In the genomic region with DNA sequence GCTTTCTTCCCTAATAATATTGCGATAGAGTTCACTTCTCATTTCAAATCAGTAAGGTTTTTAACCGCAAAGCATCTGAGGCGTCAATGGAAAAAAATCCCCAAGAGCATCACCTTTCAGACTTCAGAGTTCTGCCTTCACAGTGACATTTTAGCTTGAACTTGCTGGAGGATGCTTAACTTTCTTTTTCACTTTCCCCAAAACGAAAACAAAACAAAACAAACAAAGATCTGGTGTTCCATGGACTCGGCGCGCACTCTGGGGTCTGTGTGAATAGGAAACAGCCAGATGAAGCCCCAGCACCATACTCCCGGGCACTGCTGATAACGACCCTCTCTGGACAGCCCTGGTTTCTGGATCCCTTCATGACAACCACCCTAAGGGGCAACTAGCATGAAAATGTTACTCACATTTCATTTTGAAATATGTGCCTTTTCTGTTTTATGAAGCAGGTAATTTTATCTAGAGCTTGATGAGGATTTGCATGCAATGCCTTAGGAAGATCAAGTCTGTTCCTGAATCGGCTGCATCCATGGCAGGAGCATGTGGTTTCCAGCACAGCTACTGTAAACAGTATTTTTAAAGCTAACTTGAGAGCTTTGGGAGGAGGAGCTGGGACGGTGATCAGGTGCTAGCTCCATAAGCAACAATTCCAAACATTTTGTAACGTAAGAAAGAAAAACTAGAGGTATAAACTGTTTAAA, we compare ENCODE assay signal across 8 cellular contexts. TPM values are rescaled to one million over a fixed set of nuclear protein-coding genes. Genes with fewer than 3 reads are reported as not detected.
A peak's percentile ranks its signal among the peaks of the same experiment; 100 is the strongest.
DNase-seq lines count a peak whose midpoint lies in the region; ATAC-seq and TF ChIP-seq lines count a peak whose summit lies in the region.

No MANE protein-coding gene starts in this region.

- H3K9ac ChIP-seq in mesendoderm (ENCODE audit: low read length) = no peak overlapping the region

- no peak overlapping the region for H3K27ac ChIP-seq in CD8-positive, alpha-beta T cell (ENCODE audit: low read depth, low read length)
- H3K27ac ChIP-seq in mesendoderm (ENCODE audit: low read depth, low read length) = peak overlapping the region; percentile 42

- no peak for ATAC-seq in CD8-positive, alpha-beta T cell
- peak; percentile 37 for ATAC-seq in GM19467 (IDR thresholded peaks at IDR 0.05; ENCODE audit: unreplicated experiment)
- peak; percentile 37 for ATAC-seq in activated CD8-positive, alpha-beta T cell treated with anti-CD3 and anti-CD28 coated beads for 36 hours

- no peak overlapping the region for H3K56ac ChIP-seq in mesendoderm (ENCODE audit: low read length)

- no peaks in the 10 kb centered on the region for H3K79me2 ChIP-seq in mesendoderm (ENCODE audit: control insufficient read depth, insufficient read depth, low read length)

- peak overlapping the region; percentile 62 for H3K18ac ChIP-seq in mesendoderm (ENCODE audit: low read length)

- no peaks in the 10 kb centered on the region for H3K27me3 ChIP-seq in CD8-positive, alpha-beta T cell (ENCODE audit: insufficient read depth, low read length)
- no peaks in the 10 kb centered on the region for H3K27me3 ChIP-seq in mesendoderm (ENCODE audit: insufficient read depth, low read length, poor library complexity)

- peak overlapping the region; percentile 17 for H2BK120ac ChIP-seq in mesendoderm (ENCODE audit: low read depth, low read length)

- no peaks in the 10 kb centered on the region for H3K27me3 Mint-ChIP-seq in CD8-positive, alpha-beta T cell (ENCODE audit: low read depth)
- H3K27me3 Mint-ChIP-seq in activated CD8-positive, alpha-beta T cell treated with anti-CD3 and anti-CD28 coated beads for 36 hours = no peaks in the 10 kb centered on the region
- H3K27me3 Mint-ChIP-seq in progenitor cell of endocrine pancreas = no peaks in the 10 kb centered on the region

- H3K4me3 ChIP-seq in CD8-positive, alpha-beta T cell (ENCODE audit: low read depth, low read length) = no peak overlapping the region
- H3K4me3 ChIP-seq in mesendoderm (ENCODE audit: low read length) = no peak overlapping the region

- TF ChIP-seq CTCF in CD8-positive, alpha-beta T cell (IDR thresholded peaks at IDR 0.05) = no peak
- TF ChIP-seq CTCF in activated CD8-positive, alpha-beta T cell treated with anti-CD3 and anti-CD28 coated beads for 36 hours (IDR thresholded peaks at IDR 0.05) = no peak
- TF ChIP-seq CTCF in progenitor cell of endocrine pancreas (IDR thresholded peaks at IDR 0.05; ENCODE audit: unreplicated experiment) = no peak

- H4K5ac ChIP-seq in mesendoderm (ENCODE audit: low read length) = no peak overlapping the region

- no peak overlapping the region for H2BK5ac ChIP-seq in mesendoderm (ENCODE audit: low read length)

- no peak overlapping the region for H3K23ac ChIP-seq in mesendoderm (ENCODE audit: low read length)

- no CpG with 5 or more reads among the region's 12 CpGs for WGBS in mesendoderm (ENCODE audit: extremely low coverage, insufficient coverage, low lambda C conversion rate)

- H2AK5ac ChIP-seq in mesendoderm (ENCODE audit: low read length) = no peak overlapping the region

- H3K4me1 Mint-ChIP-seq in CD8-positive, alpha-beta T cell (ENCODE audit: low read depth) = peaks cover 28% of the 10 kb centered on the region
- peaks cover 25% of the 10 kb centered on the region for H3K4me1 Mint-ChIP-seq in activated CD8-positive, alpha-beta T cell treated with anti-CD3 and anti-CD28 coated beads for 36 hours (ENCODE audit: low read depth)
- peaks cover 3% of the 10 kb centered on the region for H3K4me1 Mint-ChIP-seq in progenitor cell of endocrine pancreas (ENCODE audit: low read depth)

- intact Hi-C loops in CD8-positive, alpha-beta T cell (cut with DNase I, micrococcal nuclease) = loop anchor here in 1 of 2 experiments (1.0 kb wide), 1 partner anchor 86 kb away; no protein-coding TSS in a partner anchor
- intact Hi-C loops in activated CD8-positive, alpha-beta T cell treated with anti-CD3 and anti-CD28 coated beads for 36 hours (cut with micrococcal nuclease) = no loop called here

- no peak overlapping the region for H2BK15ac ChIP-seq in mesendoderm (replicated peaks; ENCODE audit: low read depth)

- no peaks in the 10 kb centered on the region for H3K9me3 ChIP-seq in CD8-positive, alpha-beta T cell (ENCODE audit: low read length)

- H3K36me3 ChIP-seq in CD8-positive, alpha-beta T cell (ENCODE audit: insufficient read depth, low read length) = no peaks in the 10 kb centered on the region
- no peaks in the 10 kb centered on the region for H3K36me3 ChIP-seq in mesendoderm (ENCODE audit: control insufficient read depth, insufficient read depth, low read length)

- H3K4me1 ChIP-seq in CD8-positive, alpha-beta T cell (ENCODE audit: insufficient read depth, low read length) = peaks cover 9% of the 10 kb centered on the region
- peaks cover 8% of the 10 kb centered on the region for H3K4me1 ChIP-seq in mesendoderm (ENCODE audit: control insufficient read depth, low read depth, low read length)

- CTCF ChIA-PET in CD8-positive, alpha-beta T cell (lab: Charles Lee) = interaction anchor here (0.6 kb wide), 1 partner anchor 915 kb away, joined by 3 read pairs; no protein-coding TSS in a partner anchor
- CTCF ChIA-PET in activated CD8-positive, alpha-beta T cell treated with anti-CD3 and anti-CD28 coated beads for 36 hours (lab: Charles Lee) = interaction anchor here (1.3 kb wide), 1 partner anchor 41 kb away, joined by 3 read pairs; no protein-coding TSS in a partner anchor

- H3K79me1 ChIP-seq in mesendoderm (ENCODE audit: low read length) = no peaks in the 10 kb centered on the region

- H3K4ac ChIP-seq in mesendoderm (ENCODE audit: low read depth, low read length) = no peak overlapping the region

- H3K4me2 ChIP-seq in mesendoderm (ENCODE audit: low read length) = no peak overlapping the region

- H3K9me3 Mint-ChIP-seq in CD8-positive, alpha-beta T cell = no peaks in the 10 kb centered on the region
- H3K9me3 Mint-ChIP-seq in activated CD8-positive, alpha-beta T cell treated with anti-CD3 and anti-CD28 coated beads for 36 hours = no peaks in the 10 kb centered on the region
- H3K9me3 Mint-ChIP-seq in progenitor cell of endocrine pancreas (ENCODE audit: low read depth) = no peaks in the 10 kb centered on the region

- peak overlapping the region; percentile 78 for H3K4me3 Mint-ChIP-seq in CD8-positive, alpha-beta T cell
- H3K4me3 Mint-ChIP-seq in activated CD8-positive, alpha-beta T cell treated with anti-CD3 and anti-CD28 coated beads for 36 hours = peak overlapping the region; percentile 52
- no peak overlapping the region for H3K4me3 Mint-ChIP-seq in progenitor cell of endocrine pancreas (ENCODE audit: low read depth)

- H4K8ac ChIP-seq in mesendoderm (ENCODE audit: low read depth, low read length) = no peak overlapping the region

- POLR2A ChIA-PET in CD8-positive, alpha-beta T cell (lab: Charles Lee) = interaction anchor here (0.8 to 1.0 kb wide), 2 partner anchors 85 to 130 kb away, joined by 3 to 4 read pairs; a partner anchor contains a TSS
- POLR2A ChIA-PET in activated CD8-positive, alpha-beta T cell treated with anti-CD3 and anti-CD28 coated beads for 36 hours (lab: Charles Lee) = no interaction called here

- H3K36me3 Mint-ChIP-seq in CD8-positive, alpha-beta T cell = no peaks in the 10 kb centered on the region
- no peaks in the 10 kb centered on the region for H3K36me3 Mint-ChIP-seq in activated CD8-positive, alpha-beta T cell treated with anti-CD3 and anti-CD28 coated beads for 36 hours (ENCODE audit: low read depth)
- H3K36me3 Mint-ChIP-seq in progenitor cell of endocrine pancreas (ENCODE audit: insufficient read depth) = peaks cover 7% of the 10 kb centered on the region

- peak overlapping the region; percentile 84 for H3K27ac Mint-ChIP-seq in CD8-positive, alpha-beta T cell
- peak overlapping the region; percentile 82 for H3K27ac Mint-ChIP-seq in activated CD8-positive, alpha-beta T cell treated with anti-CD3 and anti-CD28 coated beads for 36 hours
- H3K27ac Mint-ChIP-seq in progenitor cell of endocrine pancreas = no peak overlapping the region

- DNase-seq in CD8-positive, alpha-beta T cell = no peak
- peak; percentile 16 for DNase-seq in activated CD8-positive, alpha-beta T cell treated with anti-CD3 and anti-CD28 coated beads for 36 hours
- DNase-seq in mesendoderm = no peak
- DNase-seq in NCI-H128 (lab: John Stamatoyannopoulos, UW; ENCODE audit: unreplicated experiment) = no peak
- no peak for DNase-seq in stimulated activated naive CD4-positive, alpha-beta T cell treated with Interleukin-2 at 50 U/mL for 16 hours (lab: John Stamatoyannopoulos, UW)
- no peak for DNase-seq in progenitor cell of endocrine pancreas (ENCODE audit: low spot score, unreplicated experiment)
- no peak for DNase-seq in DMS79 (lab: John Stamatoyannopoulos, UW)

RNA-seq across cellular contexts. Expression of a gene that starts 44.5 kb away (rescaled TPM):
- total RNA-seq in CD8-positive, alpha-beta T cell = under 1 TPM in 1 of 2 experiments, not detected in 1; 0.31 TPM
- total RNA-seq in activated CD8-positive, alpha-beta T cell treated with anti-CD3 and anti-CD28 coated beads for 36 hours = under 1 TPM in 1 of 2 experiments, not detected in 1; 0.45 TPM
- polyA plus RNA-seq in mesendoderm (2013, experiment 1 of 2) = 0.32 TPM
- polyA plus RNA-seq in mesendoderm (2013, experiment 2 of 2) = 0.28 TPM
- total RNA-seq in progenitor cell of endocrine pancreas = 1.7 and 2.7 TPM in 2 replicates
